In the genomic region with DNA sequence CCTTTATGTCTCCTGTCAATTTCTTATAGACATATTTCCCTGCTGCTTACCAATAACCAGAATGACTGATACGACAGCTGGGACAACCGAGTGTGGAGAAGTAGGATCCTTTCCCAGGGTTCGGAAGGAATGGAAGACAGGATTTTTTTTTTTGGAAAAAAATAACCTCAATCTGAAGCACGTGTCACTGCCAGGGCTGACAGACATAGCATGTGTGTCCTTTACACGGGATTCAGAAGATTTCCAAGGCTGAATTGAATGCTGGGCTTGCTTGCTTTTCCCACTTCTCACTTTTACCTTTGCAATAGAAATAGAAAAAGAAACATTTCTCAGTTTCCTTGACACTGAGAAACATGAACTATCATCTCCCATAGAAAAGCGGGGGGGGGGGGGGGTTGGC, we compare ENCODE assay signal across 8 cellular contexts.
"Had no signal": no experiment of that assay in that cellular context is flagged by ENCODE, and none has a peak within 500 bp of the region (broad histone marks: within the 10 kb centered on the region; RNA-seq: fewer than 3 reads in every experiment).

No MANE protein-coding gene starts in this region.

- ATAC-seq: GM12878 had no signal

- FAIRE-seq: G401.6, GM12878, GM12891, GM12892, GM18507, GM19239 had no signal

- DNase-seq: GDM1, GF-D8 had no signal

- H3K4me3 ChIP-seq: GM12878 had no signal
